In genomic region chr4:108619372-108620100, GRCh38 we compare ENCODE assay signal across 8 cellular contexts. TPM values are rescaled to one million over a fixed set of nuclear protein-coding genes. Genes with fewer than 3 reads are reported as not detected.
DNase-seq lines count a peak whose midpoint lies in the region; ATAC-seq and TF ChIP-seq lines count a peak whose summit lies in the region.

No MANE protein-coding gene starts in this region.

- H3K27me3 ChIP-seq in left ventricle myocardium inferior (ENCODE audit: low read depth), result no peaks in the 10 kb centered on the region

- peak overlapping the region; percentile 99 for H3K4me3 Mint-ChIP-seq in activated T-helper 17 cell treated with anti-CD3 and anti-CD28 coated beads, Interleukin-2, amount 50 U/mL, for 72 hours

- ATAC-seq in GM19455 (IDR thresholded peaks at IDR 0.05; ENCODE audit: unreplicated experiment), result peak; percentile 18
- peak; percentile 8 for ATAC-seq in HG03575 (IDR thresholded peaks at IDR 0.05; ENCODE audit: extremely low read depth, insufficient number of reproducible peaks, low FRiP score, unreplicated experiment)
- ATAC-seq in activated T-helper 17 cell treated with anti-CD3 and anti-CD28 coated beads, Interleukin-2, amount 50 U/mL, for 72 hours (replicated peaks), result peak; percentile 29

- no peak for TF ChIP-seq CTCF in left ventricle myocardium inferior (IDR thresholded peaks at IDR 0.05; ENCODE audit: borderline replicate concordance)

- peaks cover 26% of the 10 kb centered on the region for H3K4me1 Mint-ChIP-seq in activated T-helper 17 cell treated with anti-CD3 and anti-CD28 coated beads, Interleukin-2, amount 50 U/mL, for 72 hours

- H3K36me3 Mint-ChIP-seq in activated T-helper 17 cell treated with anti-CD3 and anti-CD28 coated beads, Interleukin-2, amount 50 U/mL, for 72 hours (ENCODE audit: low read depth), result peaks cover 68% of the 10 kb centered on the region

- H3K4me1 ChIP-seq in left ventricle myocardium inferior, result peaks cover 58% of the 10 kb centered on the region

- no peaks in the 10 kb centered on the region for H3K27me3 Mint-ChIP-seq in activated T-helper 17 cell treated with anti-CD3 and anti-CD28 coated beads, Interleukin-2, amount 50 U/mL, for 72 hours

- in situ Hi-C loops in ACHN (cut with HindIII; ENCODE audit: low pct_ligation_motif_present, low pct_unique_long_range_greater_than_20kb, low sequenced_read_pairs), result no loop called here

- H3K36me3 ChIP-seq in left ventricle myocardium inferior, result peaks cover 32% of the 10 kb centered on the region

- peak overlapping the region; percentile 99 for H3K27ac Mint-ChIP-seq in activated T-helper 17 cell treated with anti-CD3 and anti-CD28 coated beads, Interleukin-2, amount 50 U/mL, for 72 hours

- no peaks in the 10 kb centered on the region for H3K9me3 Mint-ChIP-seq in activated T-helper 17 cell treated with anti-CD3 and anti-CD28 coated beads, Interleukin-2, amount 50 U/mL, for 72 hours

- H3K27ac ChIP-seq in left ventricle myocardium inferior (replicated peaks), result peak overlapping the region; percentile 85

- DNase-seq in left ventricle myocardium inferior (no peak), ACHN (no peak), SKM-1 (lab: John Stamatoyannopoulos, UW; ENCODE audit: unreplicated experiment) (no peak), NCI-H2107 (lab: John Stamatoyannopoulos, UW) (no peak)
- DNase-seq in stimulated activated CD4-positive, alpha-beta T cell treated with anti-CD3 and anti-CD28 coated beads, Interleukin-2, amount 100 ng/mL, for 4 hours (ENCODE audit: low read depth), result peak; percentile 23

- peaks cover 23% of the 10 kb centered on the region for H3K9me3 ChIP-seq in left ventricle myocardium inferior (replicated peaks)

- peak overlapping the region; percentile 88 for H3K4me3 ChIP-seq in left ventricle myocardium inferior

- intact Hi-C loops in left ventricle myocardium inferior (cut with micrococcal nuclease), result no loop called here

RNA-seq across cellular contexts. Expression of gene RPL34, which starts 0.8 kb away (rescaled TPM):
- total RNA-seq in activated T-helper 17 cell treated with anti-CD3 and anti-CD28 coated beads, Interleukin-2, amount 50 U/mL, for 72 hours, result 1,000 to 10,000 TPM; 1,481 to 2,007 TPM
- total RNA-seq in left ventricle myocardium inferior, result 726 TPM

RNA-seq across cellular contexts. Expression of gene OSTC, which starts 30.9 kb away (rescaled TPM):
- 10 to 100 TPM; 48.8 to 69.7 TPM for total RNA-seq in activated T-helper 17 cell treated with anti-CD3 and anti-CD28 coated beads, Interleukin-2, amount 50 U/mL, for 72 hours
- 27.2 TPM for total RNA-seq in left ventricle myocardium inferior
